8 cellular contexts compared by ENCODE assay signal in genomic region chr2:29841386-29842004, GRCh38.
DNase-seq lines count a peak whose midpoint lies in the region; ATAC-seq and TF ChIP-seq lines count a peak whose summit lies in the region.

No MANE protein-coding gene starts in this region.

- H3K4me1 Mint-ChIP-seq in Calu3 (ENCODE audit: low read depth, unreplicated experiment) (no peaks in the 10 kb centered on the region), GM23338 (no peaks in the 10 kb centered on the region), chondrocyte (ENCODE audit: low read depth) (peaks cover 6% of the 10 kb centered on the region)

- peak; percentile 86 for TF ChIP-seq CTCF in Calu3 (IDR thresholded peaks at IDR 0.05; ENCODE audit: unreplicated experiment)
- peak; percentile 83 to 86 for TF ChIP-seq CTCF in GM23338 (conservative IDR thresholded peaks at IDR 0.05; ENCODE audit: low read depth in 2 of 2)
- TF ChIP-seq CTCF in OCI-LY7 (conservative IDR thresholded peaks at IDR 0.05; ENCODE audit: low read length), result peak; percentile 95
- peak; percentile 97 for TF ChIP-seq CTCF in chondrocyte (IDR thresholded peaks at IDR 0.05)
- TF ChIP-seq CTCF in lung (IDR thresholded peaks at IDR 0.05; ENCODE audit: control extremely low read depth, extremely low read depth), result no peak

- ATAC-seq in GM23338 (peak; percentile 75), lung (ENCODE audit: insufficient read depth, low FRiP score) (peak; percentile 41), HG02981 (IDR thresholded peaks at IDR 0.05; ENCODE audit: unreplicated experiment) (no peak), GM18870 (IDR thresholded peaks at IDR 0.05; ENCODE audit: unreplicated experiment) (no peak)

- H2AFZ ChIP-seq in GM23338 (no peak overlapping the region), OCI-LY7 (ENCODE audit: low read length) (no peak overlapping the region)

- H3K27ac Mint-ChIP-seq in Calu3 (ENCODE audit: unreplicated experiment) (no peak overlapping the region), GM23338 (no peak overlapping the region), chondrocyte (ENCODE audit: unreplicated experiment) (no peak overlapping the region)

- no peaks in the 10 kb centered on the region for H3F3A ChIP-seq in GM23338 (replicated peaks; ENCODE audit: low read depth)

- H3K4me2 ChIP-seq in GM23338, result no peak overlapping the region
- H3K4me2 ChIP-seq in OCI-LY7 (ENCODE audit: low read length), result no peak overlapping the region

- H3K27me3 Mint-ChIP-seq in Calu3 (ENCODE audit: unreplicated experiment) (peaks cover 96% of the 10 kb centered on the region), GM23338 (ENCODE audit: insufficient read depth, low read depth, poor library complexity) (no peaks in the 10 kb centered on the region), chondrocyte (ENCODE audit: low read depth) (peaks cover 18% of the 10 kb centered on the region)

- no peaks in the 10 kb centered on the region for H3K9me2 ChIP-seq in GM23338 (ENCODE audit: insufficient read depth)
- H3K9me2 ChIP-seq in OCI-LY7 (ENCODE audit: insufficient read depth, low read length), result no peaks in the 10 kb centered on the region

- H3K36me3 Mint-ChIP-seq in Calu3 (ENCODE audit: insufficient read depth, unreplicated experiment) (no peaks in the 10 kb centered on the region), GM23338 (ENCODE audit: low read depth) (no peaks in the 10 kb centered on the region), chondrocyte (ENCODE audit: low read depth) (peaks cover 4% of the 10 kb centered on the region)

- no peak overlapping the region for H3K4me3 Mint-ChIP-seq in Calu3 (ENCODE audit: low read depth, unreplicated experiment)
- no peak overlapping the region for H3K4me3 Mint-ChIP-seq in GM23338
- H3K4me3 Mint-ChIP-seq in chondrocyte (ENCODE audit: unreplicated experiment), result no peak overlapping the region

- H3K79me2 ChIP-seq in GM23338 (replicated peaks; ENCODE audit: insufficient read depth), result no peaks in the 10 kb centered on the region
- H3K79me2 ChIP-seq in OCI-LY7 (ENCODE audit: insufficient read depth, low read depth, low read length), result no peaks in the 10 kb centered on the region

- H3K4me1 ChIP-seq in GM23338 (ENCODE audit: insufficient read depth) (no peaks in the 10 kb centered on the region), OCI-LY7 (ENCODE audit: insufficient read depth, low read length, poor library complexity, severe bottlenecking) (no peaks in the 10 kb centered on the region), lung (ENCODE audit: control insufficient read depth in 2 of 2, insufficient read depth in 2 of 2, low read length in 2 of 2) (no peaks in the 10 kb centered on the region)

- intact Hi-C loops in Calu3 (cut with micrococcal nuclease; ENCODE audit: unreplicated experiment), result loop anchor here (1.0 to 5.0 kb wide), 3 partner anchors 186 to 532 kb away; no protein-coding TSS in a partner anchor
- intact Hi-C loops in OCI-LY7 (cut with micrococcal nuclease; ENCODE audit: unreplicated experiment), result no loop called here

- H3K27me3 ChIP-seq in GM23338 (ENCODE audit: insufficient read depth) (no peaks in the 10 kb centered on the region), lung (ENCODE audit: control insufficient read depth, insufficient read depth) (no peaks in the 10 kb centered on the region)

- POLR2A ChIA-PET in OCI-LY7 (lab: Charles Lee), result interaction anchor here (0.7 kb wide), 1 partner anchor 465 kb away, joined by 3 read pairs; no protein-coding TSS in a partner anchor

- H3K4me3 ChIP-seq in GM23338 (no peak overlapping the region), OCI-LY7 (ENCODE audit: low read depth, low read length, poor library complexity, severe bottlenecking) (no peak overlapping the region), lung (no peak overlapping the region)

- H4K20me1 ChIP-seq in GM23338 (replicated peaks; ENCODE audit: insufficient read depth) (no peaks in the 10 kb centered on the region), OCI-LY7 (ENCODE audit: insufficient read depth, low read length) (no peaks in the 10 kb centered on the region; the same call in 1 of the 2 replicates)

- DNase-seq in Calu3 (peak; percentile 45), GM23338 (ENCODE audit: low spot score) (peak; percentile 62), OCI-LY7 (ENCODE audit: low spot score) (peak; percentile 32), chondrocyte (ENCODE audit: low spot score) (no peak), lung (ENCODE audit: low spot score) (no peak), ureter (ENCODE audit: low spot score) (no peak)

- 41 to 51% methylated on average over 6 of the region's 6 CpGs for WGBS in lung, 2 donors

- H3K27ac ChIP-seq in GM23338 (ENCODE audit: low read depth), result no peak overlapping the region
- no peak overlapping the region for H3K27ac ChIP-seq in OCI-LY7 (ENCODE audit: low read depth, low read length, poor library complexity, severe bottlenecking)
- H3K27ac ChIP-seq in lung (ENCODE audit: low read depth in 1 of 2, low read length in 1 of 2), result no peak overlapping the region

- CTCF ChIA-PET in Calu3 (lab: Charles Lee) (no interaction called here), OCI-LY7 (lab: Charles Lee; ENCODE audit: unreplicated experiment) (no interaction called here)

- BruUV-seq in Calu3 (replicated peaks; lab: Mats Ljungman, UMichigan) (no TSS peak), OCI-LY7 (replicated peaks; lab: Mats Ljungman, UMichigan) (no TSS peak)

- H3K9me3 Mint-ChIP-seq in Calu3 (ENCODE audit: low read depth, unreplicated experiment), result peaks cover 7% of the 10 kb centered on the region
- H3K9me3 Mint-ChIP-seq in GM23338, result peaks cover 6% of the 10 kb centered on the region; the same call in 1 of the 3 replicates
- H3K9me3 Mint-ChIP-seq in chondrocyte (ENCODE audit: low read depth), result peaks cover 14% of the 10 kb centered on the region

- H3K9me3 ChIP-seq in OCI-LY7 (ENCODE audit: low read length) (no peaks in the 10 kb centered on the region), lung (ENCODE audit: control insufficient read depth in 2 of 2, insufficient read depth in 1 of 2, low read length in 1 of 2) (peaks cover 2 to 9% of the 10 kb centered on the region in 2 donors)

- no peaks in the 10 kb centered on the region for H3K36me3 ChIP-seq in GM23338 (ENCODE audit: insufficient read depth)
- no peaks in the 10 kb centered on the region for H3K36me3 ChIP-seq in OCI-LY7 (ENCODE audit: insufficient read depth, low read length)
- no peaks in the 10 kb centered on the region for H3K36me3 ChIP-seq in lung (ENCODE audit: control insufficient read depth in 2 of 2, insufficient read depth in 2 of 2, low read length in 2 of 2)

TF ChIP-seq in GM23338, 12 proteins besides CTCF, POLR2A, EP300 and RAD21 (continues in another document):
- TF ChIP-seq STAT1 (IDR thresholded peaks at IDR 0.05; ENCODE audit: unreplicated experiment) (no peak), EZH2 (IDR thresholded peaks at IDR 0.05; ENCODE audit: low read depth, unreplicated experiment) (no peak), POLR2AphosphoS5 (IDR thresholded peaks at IDR 0.05; ENCODE audit: low read depth) (no peak), ZNF331 (CRISPR knock-in tag; IDR thresholded peaks at IDR 0.05; ENCODE audit: low read depth) (no peak), ETS1 (IDR thresholded peaks at IDR 0.05) (no peak), EZH2phosphoT487 (IDR thresholded peaks at IDR 0.05; ENCODE audit: unreplicated experiment) (no peak)
- TF ChIP-seq, protein P1, sequence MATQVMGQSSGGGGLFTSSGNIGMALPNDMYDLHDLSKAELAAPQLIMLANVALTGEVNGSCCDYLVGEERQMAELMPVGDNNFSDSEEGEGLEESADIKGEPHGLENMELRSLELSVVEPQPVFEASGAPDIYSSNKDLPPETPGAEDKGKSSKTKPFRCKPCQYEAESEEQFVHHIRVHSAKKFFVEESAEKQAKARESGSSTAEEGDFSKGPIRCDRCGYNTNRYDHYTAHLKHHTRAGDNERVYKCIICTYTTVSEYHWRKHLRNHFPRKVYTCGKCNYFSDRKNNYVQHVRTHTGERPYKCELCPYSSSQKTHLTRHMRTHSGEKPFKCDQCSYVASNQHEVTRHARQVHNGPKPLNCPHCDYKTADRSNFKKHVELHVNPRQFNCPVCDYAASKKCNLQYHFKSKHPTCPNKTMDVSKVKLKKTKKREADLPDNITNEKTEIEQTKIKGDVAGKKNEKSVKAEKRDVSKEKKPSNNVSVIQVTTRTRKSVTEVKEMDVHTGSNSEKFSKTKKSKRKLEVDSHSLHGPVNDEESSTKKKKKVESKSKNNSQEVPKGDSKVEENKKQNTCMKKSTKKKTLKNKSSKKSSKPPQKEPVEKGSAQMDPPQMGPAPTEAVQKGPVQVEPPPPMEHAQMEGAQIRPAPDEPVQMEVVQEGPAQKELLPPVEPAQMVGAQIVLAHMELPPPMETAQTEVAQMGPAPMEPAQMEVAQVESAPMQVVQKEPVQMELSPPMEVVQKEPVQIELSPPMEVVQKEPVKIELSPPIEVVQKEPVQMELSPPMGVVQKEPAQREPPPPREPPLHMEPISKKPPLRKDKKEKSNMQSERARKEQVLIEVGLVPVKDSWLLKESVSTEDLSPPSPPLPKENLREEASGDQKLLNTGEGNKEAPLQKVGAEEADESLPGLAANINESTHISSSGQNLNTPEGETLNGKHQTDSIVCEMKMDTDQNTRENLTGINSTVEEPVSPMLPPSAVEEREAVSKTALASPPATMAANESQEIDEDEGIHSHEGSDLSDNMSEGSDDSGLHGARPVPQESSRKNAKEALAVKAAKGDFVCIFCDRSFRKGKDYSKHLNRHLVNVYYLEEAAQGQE (IDR thresholded peaks at IDR 0.05; ENCODE audit: unreplicated experiment), result no peak

Comparison
In these comparisons a context has a peak if more than half of its experiments do, and no peak if none do; other contexts are left out.
1. DNase-seq: peak in Calu3 (single experiment), GM23338 (single experiment) and OCI-LY7 (single experiment); none in chondrocyte (single experiment), lung (single experiment) and ureter (single experiment).
2. ATAC-seq: peak in GM23338 (single experiment) and lung (single experiment); none in HG02981 (single experiment) and GM18870 (single experiment).